Comparison of ENCODE assay signal across 25 cellular contexts in genomic region chr12:106254724-106255123, GRCh38. TPM values are rescaled to one million over a fixed set of nuclear protein-coding genes. Genes with fewer than 3 reads are reported as not detected.
DNase-seq lines count a peak whose midpoint lies in the region; ATAC-seq and TF ChIP-seq lines count a peak whose summit lies in the region.
"Had no signal": no experiment of that assay in that cellular context is flagged by ENCODE, and none has a peak within 500 bp of the region (broad histone marks: within the 10 kb centered on the region; RNA-seq: fewer than 3 reads in every experiment).

No MANE protein-coding gene starts in this region.

- peaks cover 5% of the 10 kb centered on the region for H3K27me3 Mint-ChIP-seq in activated CD8-positive, alpha-beta memory T cell treated with anti-CD3 and anti-CD28 coated beads, Interleukin-2, amount 10 ng/mL, durations not matched to agents 7 days and 5 days
- H3K27me3 Mint-ChIP-seq: activated CD8-positive, alpha-beta T cell treated with anti-CD3 and anti-CD28 coated beads for 36 hours; activated naive CD8-positive, alpha-beta T cell; CD4-positive, CD25-positive, alpha-beta regulatory T cell had no signal

- no peaks in the 10 kb centered on the region for H3K9me3 Mint-ChIP-seq in activated CD8-positive, alpha-beta memory T cell treated with anti-CD3 and anti-CD28 coated beads, Interleukin-2, amount 10 ng/mL, durations not matched to agents 7 days and 5 days (ENCODE audit: low read depth)
- H3K9me3 Mint-ChIP-seq: activated CD8-positive, alpha-beta T cell treated with anti-CD3 and anti-CD28 coated beads for 36 hours; CD4-positive, CD25-positive, alpha-beta regulatory T cell; naive thymus-derived CD4-positive, alpha-beta T cell had no signal

- no peak overlapping the region for H3K27ac Mint-ChIP-seq in activated CD8-positive, alpha-beta memory T cell treated with anti-CD3 and anti-CD28 coated beads, Interleukin-2, amount 10 ng/mL, durations not matched to agents 7 days and 5 days
- H3K27ac Mint-ChIP-seq: activated CD8-positive, alpha-beta T cell treated with anti-CD3 and anti-CD28 coated beads for 36 hours; activated naive CD8-positive, alpha-beta T cell; CD4-positive, CD25-positive, alpha-beta regulatory T cell; naive thymus-derived CD4-positive, alpha-beta T cell had no signal

- no peak for ATAC-seq in activated CD8-positive, alpha-beta memory T cell treated with anti-CD3 and anti-CD28 coated beads, Interleukin-2, amount 10 ng/mL, durations not matched to agents 7 days and 5 days
- ATAC-seq in SK-N-SH treated with all-trans-retinoic acid at 6 μM for 48 hours (no peak), HG03342 (IDR thresholded peaks at IDR 0.05; ENCODE audit: unreplicated experiment) (no peak)
- ATAC-seq: activated CD8-positive, alpha-beta T cell treated with anti-CD3 and anti-CD28 coated beads for 36 hours; naive thymus-derived CD4-positive, alpha-beta T cell; Panc1 had no signal

- no peak overlapping the region for H3K4me3 ChIP-seq in NT2/D1 (ENCODE audit: insufficient read length, low read depth)
- H3K4me3 ChIP-seq: HAP-1, psoas muscle, sigmoid colon, transverse colon had no signal

- no peak overlapping the region for H3K9ac ChIP-seq in NT2/D1 (ENCODE audit: insufficient read length, low read depth)

- no peak overlapping the region for H3K4me3 Mint-ChIP-seq in activated CD8-positive, alpha-beta memory T cell treated with anti-CD3 and anti-CD28 coated beads, Interleukin-2, amount 10 ng/mL, durations not matched to agents 7 days and 5 days
- H3K4me3 Mint-ChIP-seq: activated CD8-positive, alpha-beta T cell treated with anti-CD3 and anti-CD28 coated beads for 36 hours; activated naive CD8-positive, alpha-beta T cell; CD4-positive, CD25-positive, alpha-beta regulatory T cell; naive thymus-derived CD4-positive, alpha-beta T cell had no signal

- peak; percentile 18 for DNase-seq in activated CD8-positive, alpha-beta memory T cell treated with anti-CD3 and anti-CD28 coated beads, Interleukin-2, amount 10 ng/mL, durations not matched to agents 7 days and 5 days
- DNase-seq in activated CD8-positive, alpha-beta memory T cell treated with anti-CD3 and anti-CD28 coated beads, Interleukin-2, amount 50 U/mL, for 48 hours = no peak
- DNase-seq in NT2/D1 (ENCODE audit: low read depth, low spot score) (peak; percentile 77), iPS DF 4.7 (ENCODE audit: extremely low read depth, low spot score) (peak; percentile 49), ureter (ENCODE audit: low spot score) (peak; percentile 8), GM20000 (ENCODE audit: low spot score) (no peak)
- DNase-seq: activated CD8-positive, alpha-beta T cell treated with anti-CD3 and anti-CD28 coated beads for 36 hours; AML-193; Calu3; CD4-positive, CD25-positive, alpha-beta regulatory T cell; effector CD8-positive, alpha-beta T cell; naive thymus-derived CD4-positive, alpha-beta T cell; NCI-H1694; NCI-H526 treated with DMSO at 0.1 percent for 48 hours; nucleus accumbens; psoas muscle; SHP77; sigmoid colon; stimulated activated CD4-positive, alpha-beta T cell treated with anti-CD3 and anti-CD28 coated beads, Interleukin-4, amount 100 ng/mL, for 4 hours; transverse colon had no signal

- no peaks in the 10 kb centered on the region for H3K9me3 ChIP-seq in NT2/D1 (ENCODE audit: insufficient read depth, low read length)
- H3K9me3 ChIP-seq: HAP-1, psoas muscle, sigmoid colon, transverse colon had no signal

- H3K4me1 ChIP-seq in NT2/D1 (ENCODE audit: insufficient read depth, insufficient read length) = peaks cover 2% of the 10 kb centered on the region
- H3K4me1 ChIP-seq: psoas muscle, sigmoid colon had no signal

- H3K27me3 ChIP-seq in NT2/D1 (ENCODE audit: insufficient read depth, insufficient read length) = no peaks in the 10 kb centered on the region
- H3K27me3 ChIP-seq: sigmoid colon, transverse colon had no signal

- H3K4me1 Mint-ChIP-seq in activated CD8-positive, alpha-beta memory T cell treated with anti-CD3 and anti-CD28 coated beads, Interleukin-2, amount 10 ng/mL, durations not matched to agents 7 days and 5 days = no peaks in the 10 kb centered on the region

- no peaks in the 10 kb centered on the region for H3K36me3 ChIP-seq in NT2/D1 (ENCODE audit: insufficient read depth, insufficient read length, low read length)
- H3K36me3 ChIP-seq: HAP-1, sigmoid colon, transverse colon had no signal

- H3K36me3 Mint-ChIP-seq in activated CD8-positive, alpha-beta memory T cell treated with anti-CD3 and anti-CD28 coated beads, Interleukin-2, amount 10 ng/mL, durations not matched to agents 7 days and 5 days = no peaks in the 10 kb centered on the region
- H3K36me3 Mint-ChIP-seq: activated naive CD8-positive, alpha-beta T cell; CD4-positive, CD25-positive, alpha-beta regulatory T cell; naive thymus-derived CD4-positive, alpha-beta T cell had no signal

- CTCF ChIA-PET in activated CD8-positive, alpha-beta memory T cell treated with anti-CD3 and anti-CD28 coated beads, Interleukin-2, amount 10 ng/mL, durations not matched to agents 7 days and 5 days (lab: Charles Lee) = no interaction called here

- no peak for TF ChIP-seq CTCF in GM20000 (IDR thresholded peaks at IDR 0.05; ENCODE audit: extremely low read depth, missing control alignments)

TF ChIP-seq in SK-N-SH treated with all-trans-retinoic acid at 6 μM for 48 hours, 23 proteins besides CTCF, POLR2A, EP300 and RAD21 (continues in another document):
- TF ChIP-seq ZNF8 (CRISPR knock-in tag; IDR thresholded peaks at IDR 0.05) (no peak), TCF4 (CRISPR knock-in tag; IDR thresholded peaks at IDR 0.05; ENCODE audit: borderline replicate concordance) (no peak), ZFP30 (CRISPR knock-in tag; IDR thresholded peaks at IDR 0.05) (no peak), ZFP3 (CRISPR knock-in tag; IDR thresholded peaks at IDR 0.05) (no peak), PATZ1 (CRISPR knock-in tag; IDR thresholded peaks at IDR 0.05; ENCODE audit: borderline replicate concordance) (no peak), TOX (CRISPR knock-in tag; IDR thresholded peaks at IDR 0.05; ENCODE audit: borderline replicate concordance) (no peak), SNAI2 (CRISPR knock-in tag; IDR thresholded peaks at IDR 0.05) (no peak), ZNF565 (CRISPR knock-in tag; conservative IDR thresholded peaks at IDR 0.05; ENCODE audit: low read depth) (no peak), GLIS3 (CRISPR knock-in tag; IDR thresholded peaks at IDR 0.05) (no peak), POU6F1 (CRISPR knock-in tag; IDR thresholded peaks at IDR 0.05; ENCODE audit: borderline replicate concordance, low read depth) (no peak), ZNF70 (CRISPR knock-in tag; IDR thresholded peaks at IDR 0.05) (no peak), ISL1 (CRISPR knock-in tag; IDR thresholded peaks at IDR 0.05) (no peak), ZC3H10 (CRISPR knock-in tag; IDR thresholded peaks at IDR 0.05) (no peak), CSRNP3 (CRISPR knock-in tag; IDR thresholded peaks at IDR 0.05) (no peak), ARNTL (CRISPR knock-in tag; IDR thresholded peaks at IDR 0.05; ENCODE audit: borderline replicate concordance, low read depth) (no peak)

RNA-seq across cellular contexts. Expression of gene CKAP4, which starts 6.9 kb away (rescaled TPM):
- total RNA-seq in activated CD8-positive, alpha-beta memory T cell treated with anti-CD3 and anti-CD28 coated beads, Interleukin-2, amount 10 ng/mL, durations not matched to agents 7 days and 5 days = 1 to 10 TPM; 1.1 to 3.7 TPM
- total RNA-seq in ureter = 39.7 TPM

RNA-seq across cellular contexts. Expression of gene TCP11L2, which starts 47.8 kb away (rescaled TPM):
- 1 to 10 TPM; 6.4 to 6.8 TPM for total RNA-seq in activated CD8-positive, alpha-beta memory T cell treated with anti-CD3 and anti-CD28 coated beads, Interleukin-2, amount 10 ng/mL, durations not matched to agents 7 days and 5 days
- total RNA-seq in ureter = 19.6 TPM

Comparison
In these comparisons a context has a peak if more than half of its experiments do, and no peak if none do; other contexts are left out.
1. DNase-seq: peak in activated CD8-positive, alpha-beta memory T cell treated with anti-CD3 and anti-CD28 coated beads, Interleukin-2, amount 10 ng/mL, durations not matched to agents 7 days and 5 days (single experiment), NT2/D1 (single experiment), iPS DF 4.7 (single experiment) and ureter (single experiment); none in activated CD8-positive, alpha-beta memory T cell treated with anti-CD3 and anti-CD28 coated beads, Interleukin-2, amount 50 U/mL, for 48 hours (single experiment) and GM20000 (single experiment).